In genomic region chr19:48446579-48446978, GRCh38 we compare ENCODE assay signal across 9 cellular contexts. TPM values are rescaled to one million over a fixed set of nuclear protein-coding genes. Genes with fewer than 3 reads are reported as not detected.
DNase-seq lines count a peak whose midpoint lies in the region; ATAC-seq, FAIRE-seq and TF ChIP-seq lines count a peak whose summit lies in the region.
"Had no signal": no experiment of that assay in that cellular context is flagged by ENCODE, and none has a peak within 500 bp of the region (broad histone marks: within the 10 kb centered on the region; RNA-seq: fewer than 3 reads in every experiment).

No MANE protein-coding gene starts in this region.

- no peaks in the 10 kb centered on the region for H3K9me3 Mint-ChIP-seq in Caco-2 (ENCODE audit: unreplicated experiment)

- peak overlapping the region; percentile 75 for H3K27ac ChIP-seq in epithelial cell of prostate
- H3K27ac ChIP-seq in ovary, result no peak overlapping the region

- CTCF ChIA-PET in Caco-2 (lab: Charles Lee), result interaction anchor here (0.5 to 2.6 kb wide), 7 partner anchors 43 to 142 kb away, joined by 3 to 22 read pairs (median 6); partner anchors contain the start of gene KDELR1

- peak overlapping the region; percentile 99 for H3K27ac Mint-ChIP-seq in Caco-2 (ENCODE audit: unreplicated experiment)

- H3K4me3 Mint-ChIP-seq in Caco-2 (ENCODE audit: unreplicated experiment), result peak overlapping the region; percentile 97

- no peaks in the 10 kb centered on the region for H3K9me3 ChIP-seq in Caco-2
- no peaks in the 10 kb centered on the region for H3K9me3 ChIP-seq in ovary

- intact Hi-C loops in Caco-2 (cut with micrococcal nuclease; ENCODE audit: unreplicated experiment), result loop anchor here (1.0 to 2.0 kb wide), 2 partner anchors 22 to 28 kb away; no protein-coding TSS in a partner anchor
- intact Hi-C loops in ovary (cut with DNase I), result no loop called here

- TF ChIP-seq POLR2A in ovary (IDR thresholded peaks at IDR 0.05) (no peak), GM12891 (IDR thresholded peaks at IDR 0.05; ENCODE audit: low read depth, low read length) (no peak)

- no peak for FAIRE-seq in GM12891 (lab: Jason Lieb, UNC)

- no peaks in the 10 kb centered on the region for H3K27me3 Mint-ChIP-seq in Caco-2 (ENCODE audit: insufficient read depth, unreplicated experiment)

- TF ChIP-seq CTCF in Caco-2 (IDR thresholded peaks at IDR 0.05; ENCODE audit: insufficient read depth in 1 of 2, low read depth in 1 of 2, low read length in 1 of 2, severe bottlenecking in 1 of 2, unreplicated experiment in 1 of 2) (no peak), ovary (IDR thresholded peaks at IDR 0.05) (no peak)

- ATAC-seq in HG03025 (IDR thresholded peaks at IDR 0.05; ENCODE audit: low FRiP score, unreplicated experiment), result no peak

- POLR2A ChIA-PET in Caco-2 (lab: Charles Lee), result interaction anchor here (0.6 to 2.0 kb wide), 6 partner anchors 12 to 336 kb away, joined by 3 to 6 read pairs (median 6); partner anchors contain the start of gene PLA2G4C

- 74 to 79% (median 74%) methylated on average over 6 to 7 of the region's 7 CpGs for WGBS in ovary, 3 donors

- peaks cover 56% of the 10 kb centered on the region for H3K36me3 Mint-ChIP-seq in Caco-2 (ENCODE audit: insufficient read depth, unreplicated experiment)

- H3K4me3 ChIP-seq in Caco-2 (ENCODE audit: low read depth, low read length) (peak overlapping the region; percentile 68), ovary (peak overlapping the region; percentile 66)

- H3K4me1 ChIP-seq in Caco-2 (peaks cover 10% of the 10 kb centered on the region), ovary (ENCODE audit: insufficient read depth) (peaks cover 6% of the 10 kb centered on the region)

- no peak for TF ChIP-seq EP300 in ovary (IDR thresholded peaks at IDR 0.05)

- H3K36me3 ChIP-seq in Caco-2 (ENCODE audit: control insufficient read depth, insufficient read depth, low read length) (peaks cover 1% of the 10 kb centered on the region), ovary (no peaks in the 10 kb centered on the region)

- no peaks in the 10 kb centered on the region for H3K27me3 ChIP-seq in Caco-2 (replicated peaks; ENCODE audit: control insufficient read depth, insufficient read depth, low read length)
- no peaks in the 10 kb centered on the region for H3K27me3 ChIP-seq in ovary

- peaks cover 21% of the 10 kb centered on the region for H3K4me1 Mint-ChIP-seq in Caco-2 (ENCODE audit: low read depth, unreplicated experiment)

- BruUV-seq in Caco-2 (replicated peaks; lab: Mats Ljungman, UMichigan), result no TSS peak

- DNase-seq in Caco-2, result no peak
- DNase-seq in epithelial cell of prostate (ENCODE audit: low read depth, low spot score), result no peak
- no peak for DNase-seq in ovary
- DNase-seq in GM12891 (ENCODE audit: insufficient read length, low spot score), result no peak
- DNase-seq in NCI-H1694 treated with DMSO at 0.1 percent for 48 hours (lab: John Stamatoyannopoulos, UW), result no peak
- no peak for DNase-seq in NCI-H524 (lab: John Stamatoyannopoulos, UW)
- DNase-seq: NCI-H446 treated with DMSO at 0.1 percent for 48 hours had no signal

TF ChIP-seq in PFSK-1, 5 proteins besides CTCF, POLR2A, EP300 and RAD21:
- TF ChIP-seq SIN3A (IDR thresholded peaks at IDR 0.05; ENCODE audit: borderline replicate concordance, insufficient read depth, low read length) (0 out of 2 replicates have a peak, but pooled peaks have one; percentile 5), POLR2AphosphoS5 (IDR thresholded peaks at IDR 0.05; ENCODE audit: low read depth, low read length) (no peak), FOXP2 (optimal IDR thresholded peaks at IDR 0.05; ENCODE audit: borderline replicate concordance, extremely low read depth, extremely low read length, insufficient read depth) (no peak), TAF1 (IDR thresholded peaks at IDR 0.05; ENCODE audit: borderline replicate concordance, insufficient read depth, low read length) (no peak)
- TF ChIP-seq, protein P1, sequence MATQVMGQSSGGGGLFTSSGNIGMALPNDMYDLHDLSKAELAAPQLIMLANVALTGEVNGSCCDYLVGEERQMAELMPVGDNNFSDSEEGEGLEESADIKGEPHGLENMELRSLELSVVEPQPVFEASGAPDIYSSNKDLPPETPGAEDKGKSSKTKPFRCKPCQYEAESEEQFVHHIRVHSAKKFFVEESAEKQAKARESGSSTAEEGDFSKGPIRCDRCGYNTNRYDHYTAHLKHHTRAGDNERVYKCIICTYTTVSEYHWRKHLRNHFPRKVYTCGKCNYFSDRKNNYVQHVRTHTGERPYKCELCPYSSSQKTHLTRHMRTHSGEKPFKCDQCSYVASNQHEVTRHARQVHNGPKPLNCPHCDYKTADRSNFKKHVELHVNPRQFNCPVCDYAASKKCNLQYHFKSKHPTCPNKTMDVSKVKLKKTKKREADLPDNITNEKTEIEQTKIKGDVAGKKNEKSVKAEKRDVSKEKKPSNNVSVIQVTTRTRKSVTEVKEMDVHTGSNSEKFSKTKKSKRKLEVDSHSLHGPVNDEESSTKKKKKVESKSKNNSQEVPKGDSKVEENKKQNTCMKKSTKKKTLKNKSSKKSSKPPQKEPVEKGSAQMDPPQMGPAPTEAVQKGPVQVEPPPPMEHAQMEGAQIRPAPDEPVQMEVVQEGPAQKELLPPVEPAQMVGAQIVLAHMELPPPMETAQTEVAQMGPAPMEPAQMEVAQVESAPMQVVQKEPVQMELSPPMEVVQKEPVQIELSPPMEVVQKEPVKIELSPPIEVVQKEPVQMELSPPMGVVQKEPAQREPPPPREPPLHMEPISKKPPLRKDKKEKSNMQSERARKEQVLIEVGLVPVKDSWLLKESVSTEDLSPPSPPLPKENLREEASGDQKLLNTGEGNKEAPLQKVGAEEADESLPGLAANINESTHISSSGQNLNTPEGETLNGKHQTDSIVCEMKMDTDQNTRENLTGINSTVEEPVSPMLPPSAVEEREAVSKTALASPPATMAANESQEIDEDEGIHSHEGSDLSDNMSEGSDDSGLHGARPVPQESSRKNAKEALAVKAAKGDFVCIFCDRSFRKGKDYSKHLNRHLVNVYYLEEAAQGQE (IDR thresholded peaks at IDR 0.05; ENCODE audit: insufficient read depth in 1 of 2, low read depth in 2 of 2, low read length in 2 of 2), result no peak

TF ChIP-seq in GM12891, 5 proteins besides CTCF, POLR2A, EP300 and RAD21:
- TF ChIP-seq POLR2AphosphoS5 (IDR thresholded peaks at IDR 0.05; ENCODE audit: low read depth, low read length) (no peak), PAX5 (IDR thresholded peaks at IDR 0.05; ENCODE audit: insufficient read depth, low read length, severe bottlenecking) (no peak), TAF1 (IDR thresholded peaks at IDR 0.05; ENCODE audit: low read depth, low read length) (no peak), POU2F2 (IDR thresholded peaks at IDR 0.05; ENCODE audit: low read depth, low read length) (no peak), SPI1 (IDR thresholded peaks at IDR 0.05; ENCODE audit: low read depth, low read length) (no peak)

RNA-seq across cellular contexts. Expression of gene GRWD1, which starts 0.8 kb away (rescaled TPM):
- total RNA-seq in Caco-2 (2022) (77.3 and 77.4 TPM in 2 replicates), ovary (10 to 100 TPM; 16.5 to 41.9 (median 32.5) TPM)
- 54.2 TPM for polyA plus RNA-seq in PFSK-1 (2012; ENCODE audit: insufficient read length, low read depth)
- polyA plus RNA-seq in ovary, result 10 to 100 TPM in 1 of 2 donors, 1 to 10 TPM in 1; 9.5 to 14.8 TPM
- polyA plus RNA-seq in GM12891 (2012; ENCODE audit: low read depth, missing spikeins), result 20.6 TPM

RNA-seq across cellular contexts. Expression of gene KCNJ14, which starts 8.8 kb away (rescaled TPM):
- total RNA-seq in Caco-2 (2022), result 3.6 and 3.9 TPM in 2 replicates
- polyA plus RNA-seq in PFSK-1 (2012; ENCODE audit: insufficient read length, low read depth), result 0.99 TPM
- total RNA-seq in ovary, result 1 to 10 TPM in 5 of 7 donors, under 1 TPM in 2; 0.48 to 2.2 (median 1.4) TPM
- polyA plus RNA-seq in ovary, result under 1 TPM; 0.56 to 0.63 TPM
- 0.41 TPM for polyA plus RNA-seq in GM12891 (2012; ENCODE audit: low read depth, missing spikeins)

RNA-seq across cellular contexts. Expression of gene CYTH2, which starts 22.6 kb away (rescaled TPM):
- total RNA-seq in Caco-2 (2022) (74.6 and 81.3 TPM in 2 replicates), ovary (10 to 100 TPM; 38.5 to 66.5 (median 49.4) TPM)
- polyA plus RNA-seq in PFSK-1 (2012; ENCODE audit: insufficient read length, low read depth), result 63.9 TPM
- 10 to 100 TPM; 27.6 to 58.2 TPM for polyA plus RNA-seq in ovary
- 21.6 TPM for polyA plus RNA-seq in GM12891 (2012; ENCODE audit: low read depth, missing spikeins)

RNA-seq across cellular contexts. Expression of gene GRIN2D, which starts 53.1 kb away (rescaled TPM):
- total RNA-seq in Caco-2 (2022) (6.5 and 7.3 TPM in 2 replicates), ovary (under 1 TPM in 6 of 7 donors, not detected in 1; 0.10 to 0.32 (median 0.18) TPM)
- polyA plus RNA-seq in PFSK-1 (2012; ENCODE audit: insufficient read length, low read depth), result 4.4 TPM
- polyA plus RNA-seq in ovary, result under 1 TPM; 0.12 TPM
- polyA plus RNA-seq in GM12891 (2012; ENCODE audit: low read depth, missing spikeins), result 0.40 TPM

RNA-seq across cellular contexts. Expression of gene KDELR1, which starts 55.2 kb away (rescaled TPM):
- total RNA-seq in Caco-2 (2022) (375 and 381 TPM in 2 replicates), ovary (100 to 1,000 TPM in 6 of 7 donors, 10 to 100 TPM in 1; 94.0 to 202 (median 170) TPM)
- polyA plus RNA-seq in PFSK-1 (2012; ENCODE audit: insufficient read length, low read depth), result 169 TPM
- polyA plus RNA-seq in ovary, result 100 to 1,000 TPM; 180 to 333 TPM
- polyA plus RNA-seq in GM12891 (2012; ENCODE audit: low read depth, missing spikeins), result 42.8 TPM
